7 cellular contexts compared by ENCODE assay signal in genomic region chr11:67234571-67234970, GRCh38. TPM values are rescaled to one million over a fixed set of nuclear protein-coding genes. Genes with fewer than 3 reads are reported as not detected.
DNase-seq lines count a peak whose midpoint lies in the region; ATAC-seq and TF ChIP-seq lines count a peak whose summit lies in the region.
"Not testable (repeated sequence)": the region's sequence is repeated elsewhere in the genome, so short reads cannot be mapped to it uniquely, and the experiment has no call there.

No MANE protein-coding gene starts in this region.

- not testable (repeated sequence) for H3K9me2 ChIP-seq in GM23338 (ENCODE audit: insufficient read depth)

- TF ChIP-seq CTCF in GM23338 (conservative IDR thresholded peaks at IDR 0.05; ENCODE audit: low read depth in 2 of 2); endodermal cell (conservative IDR thresholded peaks at IDR 0.05): not testable (repeated sequence)

- not testable (repeated sequence) for H3K9me3 Mint-ChIP-seq in GM23338; T-cell; activated CD4-positive, alpha-beta memory T cell treated with anti-CD3 and anti-CD28 coated beads, Interleukin-2, amount 10 ng/mL, durations not matched to agents 7 days and 5 days; activated naive CD4-positive, alpha-beta T cell treated with anti-CD3 and anti-CD28 coated beads for 36 hours; endodermal cell; memory B cell; stimulated activated memory B cell treated with anti-CD40 and anti-IgM and Interleukin-4, amounts not matched to agents 10 μg/mL and 1 μg/mL and 100 μg/mL, for 72 hours

- H3K27me3 ChIP-seq in GM23338 (ENCODE audit: insufficient read depth); endodermal cell (ENCODE audit: control insufficient read depth, insufficient read depth, low read length, poor library complexity, severe bottlenecking): not testable (repeated sequence)

- H3K9me3 ChIP-seq in endodermal cell (ENCODE audit: control insufficient read depth, low read length), result not testable (repeated sequence)

- H4K20me1 ChIP-seq in GM23338 (replicated peaks; ENCODE audit: insufficient read depth), result peaks cover 19% of the 10 kb centered on the region; the same call in 1 of the 2 replicates

- not testable (repeated sequence) for H3K4me3 Mint-ChIP-seq in GM23338; T-cell; activated CD4-positive, alpha-beta memory T cell treated with anti-CD3 and anti-CD28 coated beads, Interleukin-2, amount 10 ng/mL, durations not matched to agents 7 days and 5 days; activated naive CD4-positive, alpha-beta T cell treated with anti-CD3 and anti-CD28 coated beads for 36 hours; endodermal cell; memory B cell; stimulated activated memory B cell treated with anti-CD40 and anti-IgM and Interleukin-4, amounts not matched to agents 10 μg/mL and 1 μg/mL and 100 μg/mL, for 72 hours

- not testable (repeated sequence) for H2AFZ ChIP-seq in GM23338

- POLR2A ChIA-PET in T-cell (lab: Charles Lee), result interaction anchor here (0.6 to 0.7 kb wide), 2 partner anchors 67 to 195 kb away, joined by 4 to 5 read pairs; no protein-coding TSS in a partner anchor
- POLR2A ChIA-PET in activated CD4-positive, alpha-beta memory T cell treated with anti-CD3 and anti-CD28 coated beads, Interleukin-2, amount 10 ng/mL, durations not matched to agents 7 days and 5 days (lab: Charles Lee), result interaction anchor here (0.7 kb wide), 1 partner anchor 29 kb away, joined by 3 read pairs; no protein-coding TSS in a partner anchor

- H3K27me3 Mint-ChIP-seq in GM23338 (ENCODE audit: insufficient read depth, low read depth, poor library complexity); T-cell; activated CD4-positive, alpha-beta memory T cell treated with anti-CD3 and anti-CD28 coated beads, Interleukin-2, amount 10 ng/mL, durations not matched to agents 7 days and 5 days; activated naive CD4-positive, alpha-beta T cell treated with anti-CD3 and anti-CD28 coated beads for 36 hours (ENCODE audit: low read depth); endodermal cell (ENCODE audit: insufficient read depth); memory B cell; stimulated activated memory B cell treated with anti-CD40 and anti-IgM and Interleukin-4, amounts not matched to agents 10 μg/mL and 1 μg/mL and 100 μg/mL, for 72 hours: not testable (repeated sequence)

- peaks cover 15% of the 10 kb centered on the region for H3K4me1 Mint-ChIP-seq in GM23338
- peaks cover 21 to 49% (median 48%) of the 10 kb centered on the region in 3 donors for H3K4me1 Mint-ChIP-seq in T-cell
- H3K4me1 Mint-ChIP-seq in activated CD4-positive, alpha-beta memory T cell treated with anti-CD3 and anti-CD28 coated beads, Interleukin-2, amount 10 ng/mL, durations not matched to agents 7 days and 5 days, result peaks cover 39% of the 10 kb centered on the region
- H3K4me1 Mint-ChIP-seq in activated naive CD4-positive, alpha-beta T cell treated with anti-CD3 and anti-CD28 coated beads for 36 hours (ENCODE audit: low read depth), result peaks cover 30% of the 10 kb centered on the region
- peaks cover 25% of the 10 kb centered on the region for H3K4me1 Mint-ChIP-seq in endodermal cell
- peaks cover 22% of the 10 kb centered on the region for H3K4me1 Mint-ChIP-seq in memory B cell
- H3K4me1 Mint-ChIP-seq in stimulated activated memory B cell treated with anti-CD40 and anti-IgM and Interleukin-4, amounts not matched to agents 10 μg/mL and 1 μg/mL and 100 μg/mL, for 72 hours, result peaks cover 25% of the 10 kb centered on the region

- 90 to 94% methylated on average over 4 to 8 of the region's 8 CpGs for WGBS in endodermal cell (ENCODE audit: insufficient coverage in 1 of 2, insufficient read length in 1 of 2), 2 experiments

- H3K79me2 ChIP-seq in GM23338 (replicated peaks; ENCODE audit: insufficient read depth), result peaks cover 21% of the 10 kb centered on the region

- intact Hi-C loops in activated naive CD4-positive, alpha-beta T cell treated with anti-CD3 and anti-CD28 coated beads for 36 hours (cut with micrococcal nuclease), result not testable (repeated sequence)

- DNase-seq in GM23338 (ENCODE audit: low spot score); T-cell; activated CD4-positive, alpha-beta memory T cell treated with anti-CD3 and anti-CD28 coated beads, Interleukin-2, amount 10 ng/mL, durations not matched to agents 7 days and 5 days; activated naive CD4-positive, alpha-beta T cell treated with anti-CD3 and anti-CD28 coated beads for 36 hours; endodermal cell; memory B cell (ENCODE audit: low spot score in 2 of 2): not testable (repeated sequence)

- H3K36me3 Mint-ChIP-seq in GM23338 (ENCODE audit: low read depth) (peaks cover 33% of the 10 kb centered on the region), T-cell (peaks cover 12% of the 10 kb centered on the region), endodermal cell (ENCODE audit: low read depth) (peaks cover 42% of the 10 kb centered on the region), memory B cell (peaks cover 12% of the 10 kb centered on the region)
- H3K36me3 Mint-ChIP-seq in activated CD4-positive, alpha-beta memory T cell treated with anti-CD3 and anti-CD28 coated beads, Interleukin-2, amount 10 ng/mL, durations not matched to agents 7 days and 5 days (ENCODE audit: low read depth), result peaks cover 16% of the 10 kb centered on the region
- H3K36me3 Mint-ChIP-seq in activated naive CD4-positive, alpha-beta T cell treated with anti-CD3 and anti-CD28 coated beads for 36 hours (ENCODE audit: low read depth), result not testable (repeated sequence)
- peaks cover 21% of the 10 kb centered on the region for H3K36me3 Mint-ChIP-seq in stimulated activated memory B cell treated with anti-CD40 and anti-IgM and Interleukin-4, amounts not matched to agents 10 μg/mL and 1 μg/mL and 100 μg/mL, for 72 hours

- H3K9ac ChIP-seq in endodermal cell (ENCODE audit: extremely low read depth, low read length, poor library complexity, severe bottlenecking), result not testable (repeated sequence)

- peaks cover 16% of the 10 kb centered on the region for H3K36me3 ChIP-seq in GM23338 (ENCODE audit: insufficient read depth)
- H3K36me3 ChIP-seq in endodermal cell (ENCODE audit: control insufficient read depth, insufficient read depth, low read length), result peaks cover 35% of the 10 kb centered on the region

- H3K4me1 ChIP-seq in GM23338 (ENCODE audit: insufficient read depth) (peaks cover 15% of the 10 kb centered on the region), endodermal cell (ENCODE audit: control insufficient read depth, insufficient read depth, low read length) (peaks cover 13% of the 10 kb centered on the region)

- H3F3A ChIP-seq in GM23338 (replicated peaks; ENCODE audit: low read depth), result peaks cover 15% of the 10 kb centered on the region

- CTCF ChIA-PET in T-cell (lab: Charles Lee), result not testable (repeated sequence)
- CTCF ChIA-PET in activated CD4-positive, alpha-beta memory T cell treated with anti-CD3 and anti-CD28 coated beads, Interleukin-2, amount 10 ng/mL, durations not matched to agents 7 days and 5 days (lab: Charles Lee), result interaction anchor here (0.7 to 1.2 kb wide), 2 partner anchors 28 to 444 kb away, joined by 5 read pairs; no protein-coding TSS in a partner anchor
- CTCF ChIA-PET in activated naive CD4-positive, alpha-beta T cell treated with anti-CD3 and anti-CD28 coated beads for 36 hours (lab: Charles Lee), result interaction anchor here (0.6 to 1.8 kb wide), 4 partner anchors 27 to 363 kb away, joined by 3 to 4 read pairs (median 3); no protein-coding TSS in a partner anchor

- H3K4me2 ChIP-seq in GM23338, result not testable (repeated sequence)

- not testable (repeated sequence) for H3K4me3 ChIP-seq in GM23338; endodermal cell (ENCODE audit: low read length)

- not testable (repeated sequence) for H3K27ac Mint-ChIP-seq in GM23338
- H3K27ac Mint-ChIP-seq in T-cell (peak overlapping the region; percentile 40 to 75), endodermal cell (peak overlapping the region; percentile 15), memory B cell (peak overlapping the region; percentile 84)
- peak overlapping the region; percentile 5 for H3K27ac Mint-ChIP-seq in activated CD4-positive, alpha-beta memory T cell treated with anti-CD3 and anti-CD28 coated beads, Interleukin-2, amount 10 ng/mL, durations not matched to agents 7 days and 5 days
- peak overlapping the region; percentile 32 for H3K27ac Mint-ChIP-seq in activated naive CD4-positive, alpha-beta T cell treated with anti-CD3 and anti-CD28 coated beads for 36 hours
- peak overlapping the region; percentile 65 for H3K27ac Mint-ChIP-seq in stimulated activated memory B cell treated with anti-CD40 and anti-IgM and Interleukin-4, amounts not matched to agents 10 μg/mL and 1 μg/mL and 100 μg/mL, for 72 hours

- not testable (repeated sequence) for ATAC-seq in GM23338; T-cell (replicated peaks in 1 of 4); memory B cell (ENCODE audit: low read depth); stimulated activated memory B cell treated with anti-CD40 and anti-IgM and Interleukin-4, amounts not matched to agents 10 μg/mL and 1 μg/mL and 100 μg/mL, for 72 hours

- peak overlapping the region; percentile 75 for H3K27ac ChIP-seq in GM23338 (ENCODE audit: low read depth)
- not testable (repeated sequence) for H3K27ac ChIP-seq in endodermal cell (ENCODE audit: low read depth, low read length)

RNA-seq across cellular contexts. Expression of gene GRK2, which starts 31.7 kb away (rescaled TPM):
- 62.2 and 72.5 TPM in 2 replicates for total RNA-seq in GM23338 (2014; rRNA removed; shearing (Covaris generic))
- 19.5 and 21.7 TPM in 2 replicates for polyA plus RNA-seq in GM23338 (2016; fragmentation: Nextera tagmentation; extraction: Ambion mirVana)
- total RNA-seq in T-cell (100 to 1,000 TPM; 267 to 394 (median 382) TPM), endodermal cell (10 to 100 TPM; 58.0 to 61.7 TPM)
- total RNA-seq in activated CD4-positive, alpha-beta memory T cell treated with anti-CD3 and anti-CD28 coated beads, Interleukin-2, amount 10 ng/mL, durations not matched to agents 7 days and 5 days, result 100 to 1,000 TPM; 333 to 338 TPM
- total RNA-seq in activated naive CD4-positive, alpha-beta T cell treated with anti-CD3 and anti-CD28 coated beads for 36 hours, result 100 to 1,000 TPM; 293 to 295 TPM
- polyA plus RNA-seq in endodermal cell (2013, experiment 1 of 2), result 43.5 TPM
- 39.5 TPM for polyA plus RNA-seq in endodermal cell (2013, experiment 2 of 2)

RNA-seq across cellular contexts. Expression of gene ANKRD13D, which starts 54.5 kb away (rescaled TPM):
- 15.7 and 30.8 TPM in 2 replicates for total RNA-seq in GM23338 (2014; rRNA removed; shearing (Covaris generic))
- polyA plus RNA-seq in GM23338 (2016; fragmentation: Nextera tagmentation; extraction: Ambion mirVana), result 19.5 and 20.3 TPM in 2 replicates
- 100 to 1,000 TPM; 150 to 249 (median 237) TPM for total RNA-seq in T-cell
- 100 to 1,000 TPM; 157 to 163 TPM for total RNA-seq in activated CD4-positive, alpha-beta memory T cell treated with anti-CD3 and anti-CD28 coated beads, Interleukin-2, amount 10 ng/mL, durations not matched to agents 7 days and 5 days
- total RNA-seq in activated naive CD4-positive, alpha-beta T cell treated with anti-CD3 and anti-CD28 coated beads for 36 hours, result 10 to 100 TPM; 56.2 to 61.9 TPM
- total RNA-seq in endodermal cell, result 10 to 100 TPM; 56.6 to 58.6 TPM
- 30.0 TPM for polyA plus RNA-seq in endodermal cell (2013, experiment 1 of 2)
- 27.5 TPM for polyA plus RNA-seq in endodermal cell (2013, experiment 2 of 2)
